In genomic region chr20:57420571-57421257, GRCh38 we compare ENCODE assay signal across 2 cellular contexts.
TF ChIP-seq lines count a peak whose summit lies in the region.

No MANE protein-coding gene starts in this region.

TF ChIP-seq in IMR-90, 13 proteins besides CTCF, POLR2A, EP300 and RAD21:
- TF ChIP-seq RFX5 (IDR thresholded peaks at IDR 0.05; ENCODE audit: low read depth, low read length) (no peak), NFE2L2 (IDR thresholded peaks at IDR 0.05; ENCODE audit: low read depth, low read length) (no peak)

TF ChIP-seq in K562, 482 proteins besides CTCF, POLR2A, EP300 and RAD21 (continues in another document):
- TF ChIP-seq PHF8 (IDR thresholded peaks at IDR 0.05; ENCODE audit: borderline replicate concordance, low read length): peak; percentile 12; the same call in 1 of the 2 replicates
- peak; percentile 63; the same call in 1 of the 2 replicates for TF ChIP-seq L3MBTL2 (IDR thresholded peaks at IDR 0.05)
- TF ChIP-seq ILK (tag; IDR thresholded peaks at IDR 0.05; ENCODE audit: borderline replicate concordance, low read depth): no peak
- peak; percentile 77 for TF ChIP-seq PKNOX1 (IDR thresholded peaks at IDR 0.05)
- no peak for TF ChIP-seq PHF20 (IDR thresholded peaks at IDR 0.05; ENCODE audit: partially characterized antibody)
- TF ChIP-seq RREB1 (CRISPR knock-in tag; IDR thresholded peaks at IDR 0.05): no peak
- 0 out of 2 replicates have a peak, but pooled peaks have one; percentile 26 for TF ChIP-seq DPF2 (IDR thresholded peaks at IDR 0.05)
- no peak for TF ChIP-seq IRF9 (tag; IDR thresholded peaks at IDR 0.05)
- TF ChIP-seq SNAPC5 (CRISPR knock-in tag; IDR thresholded peaks at IDR 0.05): no peak
- 0 out of 2 replicates have a peak, but pooled peaks have one; percentile 27 for TF ChIP-seq RAD51 (IDR thresholded peaks at IDR 0.05; ENCODE audit: borderline replicate concordance, low read depth)
- no peak for TF ChIP-seq ZNF146 (CRISPR knock-in tag; IDR thresholded peaks at IDR 0.05; ENCODE audit: unreplicated experiment)
- peak; percentile 81 for TF ChIP-seq MAX (CRISPR knock-in tag; IDR thresholded peaks at IDR 0.05)
- no peak for TF ChIP-seq ZBTB2 (IDR thresholded peaks at IDR 0.05)
- no peak for TF ChIP-seq BRF2 (IDR thresholded peaks at IDR 0.05; ENCODE audit: borderline replicate concordance, insufficient read depth, insufficient read length)
- no peak for TF ChIP-seq REST (CRISPR knock-in tag; IDR thresholded peaks at IDR 0.05; ENCODE audit: low read depth)
- TF ChIP-seq ZBTB7A (IDR thresholded peaks at IDR 0.05; ENCODE audit: borderline replicate concordance, control insufficient read depth, low read depth, low read length): peak; percentile 75; the same call in 1 of the 2 replicates
- peak in 1 of 3 experiments; percentile 29 for TF ChIP-seq YY1 (IDR thresholded peaks at IDR 0.05; ENCODE audit: borderline replicate concordance in 1 of 3, control insufficient read depth in 1 of 3, extremely low read depth in 1 of 3, insufficient read depth in 3 of 3, insufficient read length in 1 of 3, insufficient replicate concordance in 2 of 3, low read depth in 1 of 3, low read length in 2 of 3)
- TF ChIP-seq NELFE (IDR thresholded peaks at IDR 0.05; ENCODE audit: insufficient read depth, insufficient read length): no peak
- peak; percentile 13; the same call in 1 of the 2 replicates for TF ChIP-seq TFAP4 (CRISPR knock-in tag; IDR thresholded peaks at IDR 0.05; ENCODE audit: borderline replicate concordance)
- no peak for TF ChIP-seq PBX2 (CRISPR knock-in tag; IDR thresholded peaks at IDR 0.05; ENCODE audit: low read depth)
- TF ChIP-seq PBX2 (tag; conservative IDR thresholded peaks at IDR 0.05; ENCODE audit: low read depth): no peak
- TF ChIP-seq MLX (CRISPR knock-in tag; conservative IDR thresholded peaks at IDR 0.05): no peak
- TF ChIP-seq CBFA2T2 (conservative IDR thresholded peaks at IDR 0.05): 0 out of 2 replicates have a peak, but pooled peaks have one; percentile 5
- TF ChIP-seq HOXB6 (CRISPR knock-in tag; IDR thresholded peaks at IDR 0.05; ENCODE audit: borderline replicate concordance): no peak
- TF ChIP-seq GATAD2A (IDR thresholded peaks at IDR 0.05): no peak
- TF ChIP-seq E2F6 (IDR thresholded peaks at IDR 0.05; ENCODE audit: borderline replicate concordance in 1 of 2, extremely low read depth in 1 of 2, insufficient read depth in 1 of 2, insufficient read length in 1 of 2, low read depth in 1 of 2, low read length in 1 of 2, poor library complexity in 1 of 2, severe bottlenecking in 1 of 2): peak; percentile 45 to 59
- no peak for TF ChIP-seq ZNF165 (CRISPR knock-in tag; IDR thresholded peaks at IDR 0.05; ENCODE audit: borderline replicate concordance)
- TF ChIP-seq USF1 (CRISPR knock-in tag; IDR thresholded peaks at IDR 0.05): peak; percentile 30; the same call in 1 of the 2 replicates
